ENCODE assay signal across 17 cellular contexts in genomic region chr1:48803474-48803873, GRCh38.
"Had no signal": no experiment of that assay in that cellular context is flagged by ENCODE, and none has a peak within 500 bp of the region (broad histone marks: within the 10 kb centered on the region; RNA-seq: fewer than 3 reads in every experiment).

No MANE protein-coding gene starts in this region.

- H3K9me3 ChIP-seq: prostate gland, tibial nerve, uterus had no signal

- H3K27me3 ChIP-seq: tibial nerve, uterus had no signal

- H3K36me3 ChIP-seq: prostate gland, tibial nerve, uterus had no signal

- H3K27ac ChIP-seq: coronary artery, prostate gland, skin epidermis, tibial nerve, uterus had no signal

- H3K4me1 ChIP-seq: prostate gland, tibial nerve, uterus had no signal

- DNase-seq: activated CD4-positive, alpha-beta T cell treated with anti-CD3 and anti-CD28 coated beads, Interleukin-2, amount 10 ng/mL, durations not matched to agents 7 days and 5 days; activated CD8-positive, alpha-beta memory T cell treated with anti-CD3 and anti-CD28 coated beads for 24 hours; activated naive CD4-positive, alpha-beta T cell; activated naive CD8-positive, alpha-beta T cell treated with anti-CD3 and anti-CD28 coated beads, Interleukin-2, amount 10 ng/mL, durations not matched to agents 7 days and 5 days; central memory CD4-positive, alpha-beta T cell; left colon; midbrain; right cardiac atrium; stimulated activated CD4-positive, alpha-beta T cell treated with anti-CD3 and anti-CD28 coated beads, Interleukin-4, amount 100 ng/mL, for 24 hours; stimulated activated naive CD4-positive, alpha-beta T cell treated with Interleukin-2 at 50 U/mL for 16 hours; substantia nigra; uterus had no signal

- H3K4me3 ChIP-seq: coronary artery, lung, prostate gland, skin epidermis, tibial nerve, uterus had no signal
